Comparison of ENCODE assay signal across 8 cellular contexts in genomic region chr11:35943294-35943693, GRCh38. TPM values are rescaled to one million over a fixed set of nuclear protein-coding genes. Genes with fewer than 3 reads are reported as not detected.
DNase-seq lines count a peak whose midpoint lies in the region; ATAC-seq and TF ChIP-seq lines count a peak whose summit lies in the region.

No MANE protein-coding gene starts in this region.

- no peak for TF ChIP-seq POLR2A in esophagus muscularis mucosa (IDR thresholded peaks at IDR 0.05; ENCODE audit: low read depth)
- TF ChIP-seq POLR2A in prostate gland (IDR thresholded peaks at IDR 0.05) = no peak

- intact Hi-C loops in esophagus muscularis mucosa (cut with DNase I) = loop anchor here (10.0 kb wide), 1 partner anchor 328 kb away; the partner anchor contains the start of gene FJX1
- intact Hi-C loops in prostate gland (cut with DNase I) = no loop called here

- peak overlapping the region; percentile 94 for H3K9ac ChIP-seq in ES-I3 (ENCODE audit: low read depth, low read length)

- TF ChIP-seq EP300 in esophagus muscularis mucosa (IDR thresholded peaks at IDR 0.05) = no peak

- no peak for ATAC-seq in GM18907 (IDR thresholded peaks at IDR 0.05; ENCODE audit: unreplicated experiment)

- 18% methylated on average over 9 of the region's 9 CpGs for WGBS in esophagus muscularis mucosa
- WGBS in prostate gland = 24% methylated on average over 9 of the region's 9 CpGs

- peak overlapping the region; percentile 64 to 86 (median 68) for H3K4me3 ChIP-seq in esophagus muscularis mucosa
- peak overlapping the region; percentile 59 to 64 for H3K4me3 ChIP-seq in prostate gland

- peak overlapping the region; percentile 69 to 76 (median 72) for H3K27ac ChIP-seq in esophagus muscularis mucosa (replicated peaks in 1 of 4)
- peak overlapping the region; percentile 83 to 86 for H3K27ac ChIP-seq in prostate gland

- TF ChIP-seq CTCF in esophagus muscularis mucosa (IDR thresholded peaks at IDR 0.05) = no peak
- no peak for TF ChIP-seq CTCF in prostate gland (IDR thresholded peaks at IDR 0.05)

- H3K9me3 ChIP-seq in ES-I3 (ENCODE audit: control insufficient read depth, insufficient read depth, low read length) = no peaks in the 10 kb centered on the region
- no peaks in the 10 kb centered on the region for H3K9me3 ChIP-seq in esophagus muscularis mucosa
- no peaks in the 10 kb centered on the region for H3K9me3 ChIP-seq in prostate gland

- H3K27me3 ChIP-seq in esophagus muscularis mucosa = no peaks in the 10 kb centered on the region
- no peaks in the 10 kb centered on the region for H3K27me3 ChIP-seq in prostate gland (replicated peaks; ENCODE audit: insufficient read depth)

- DNase-seq in RPMI7951 (ENCODE audit: low read depth) = peak; percentile 4
- DNase-seq in esophagus muscularis mucosa (ENCODE audit: extremely low spot score) = no peak
- no peak for DNase-seq in prostate gland (ENCODE audit: low spot score)
- no peak for DNase-seq in NCI-H146 (lab: John Stamatoyannopoulos, UW)
- DNase-seq in DMS79 (lab: John Stamatoyannopoulos, UW) = no peak
- no peak for DNase-seq in activated CD4-positive, CD25-positive, alpha-beta regulatory T cell treated with anti-CD3 and anti-CD28 coated beads, Interleukin-2, amount 50 U/mL, for 72 hours

- no peaks in the 10 kb centered on the region for H3K36me3 ChIP-seq in ES-I3 (ENCODE audit: insufficient read depth, low read length)
- no peaks in the 10 kb centered on the region for H3K36me3 ChIP-seq in esophagus muscularis mucosa
- H3K36me3 ChIP-seq in prostate gland = no peaks in the 10 kb centered on the region

- H3K4me1 ChIP-seq in ES-I3 (ENCODE audit: insufficient read depth, low read length) = peaks cover 19% of the 10 kb centered on the region
- H3K4me1 ChIP-seq in esophagus muscularis mucosa = peaks cover 3 to 25% (median 19%) of the 10 kb centered on the region in 4 donors
- peaks cover 4% of the 10 kb centered on the region for H3K4me1 ChIP-seq in prostate gland (replicated peaks)

RNA-seq across cellular contexts. Expression of gene LDLRAD3, which starts 0.6 kb away (rescaled TPM):
- 3.8 TPM in 2 replicates for total RNA-seq in RPMI7951 (2014; rRNA removed; shearing (Covaris generic))
- total RNA-seq in esophagus muscularis mucosa = 1 to 10 TPM; 6.8 to 8.7 (median 8.2) TPM
- total RNA-seq in prostate gland = 10 to 100 TPM; 30.8 to 42.5 TPM
